Comparison of ENCODE assay signal across 26 cellular contexts in genomic region chr5:178640331-178641045, GRCh38. TPM values are rescaled to one million over a fixed set of nuclear protein-coding genes. Genes with fewer than 3 reads are reported as not detected.
DNase-seq lines count a peak whose midpoint lies in the region; ATAC-seq and TF ChIP-seq lines count a peak whose summit lies in the region.
"Had no signal": no experiment of that assay in that cellular context is flagged by ENCODE, and none has a peak within 500 bp of the region (broad histone marks: within the 10 kb centered on the region; RNA-seq: fewer than 3 reads in every experiment).

No MANE protein-coding gene starts in this region.

- intact Hi-C loops in MCF 10A (cut with micrococcal nuclease) (no loop called here), breast epithelium (cut with DNase I; ENCODE audit: low total_unique reads) (no loop called here), upper lobe of right lung (cut with DNase I) (no loop called here)
- intact Hi-C loops in CD8-positive, alpha-beta T cell (cut with DNase I, micrococcal nuclease): no loop called here

- H3K27ac Mint-ChIP-seq in MCF 10A (ENCODE audit: low read depth, unreplicated experiment): no peak overlapping the region
- H3K27ac Mint-ChIP-seq in CD8-positive, alpha-beta T cell: no peak overlapping the region
- H3K27ac Mint-ChIP-seq: H9 had no signal

- DNase-seq in MCF 10A (ENCODE audit: unreplicated experiment): peak; percentile 53
- no peak for DNase-seq in breast epithelium (ENCODE audit: low spot score in 2 of 2)
- no peak for DNase-seq in RWPE2 (ENCODE audit: low spot score)
- peak; percentile 40 for DNase-seq in iris pigment epithelial cell (ENCODE audit: low read depth)
- no peak for DNase-seq in upper lobe of right lung
- DNase-seq in CD8-positive, alpha-beta T cell: no peak
- DNase-seq in activated T-cell treated with anti-CD3 and anti-CD28 coated beads, Interleukin-2, amount 50 U/mL, for 48 hours: no peak
- DNase-seq: ACHN, BE2C, Calu3, DMS79 treated with DMSO at 0.1 percent for 48 hours, H9, KG1, NCI-H1092 treated with DMSO at 0.1 percent for 48 hours, NCI-H1436, NCI-H187, NCI-H2081 treated with DMSO at 0.1 percent for 48 hours, NCI-H2171, NCI-H226, NCI-H510A, NCI-H69, SK-N-SH had no signal

- CTCF ChIA-PET in MCF 10A (lab: Yijun Ruan, JAX): interaction anchor here (0.7 to 0.9 kb wide), 4 partner anchors 15 to 666 kb away, joined by 3 to 5 read pairs (median 4); no protein-coding TSS in a partner anchor
- CTCF ChIA-PET in CD8-positive, alpha-beta T cell (lab: Charles Lee): no interaction called here

- no peak overlapping the region for H3K4me3 Mint-ChIP-seq in MCF 10A (ENCODE audit: unreplicated experiment)
- H3K4me3 Mint-ChIP-seq in CD8-positive, alpha-beta T cell: no peak overlapping the region
- H3K4me3 Mint-ChIP-seq: CD14-positive monocyte, H9 had no signal

- peaks cover 49% of the 10 kb centered on the region for H3K4me1 Mint-ChIP-seq in MCF 10A (ENCODE audit: insufficient read depth, unreplicated experiment)
- no peaks in the 10 kb centered on the region for H3K4me1 Mint-ChIP-seq in CD8-positive, alpha-beta T cell (ENCODE audit: low read depth)

- H3K9me3 ChIP-seq in breast epithelium (no peaks in the 10 kb centered on the region), RWPE2 (ENCODE audit: severe bottlenecking) (no peaks in the 10 kb centered on the region), upper lobe of right lung (no peaks in the 10 kb centered on the region)
- no peaks in the 10 kb centered on the region for H3K9me3 ChIP-seq in CD8-positive, alpha-beta T cell (ENCODE audit: low read length)
- H3K9me3 ChIP-seq: BE2C, SK-N-SH had no signal

- no TSS peak for BruUV-seq in MCF 10A (replicated peaks; lab: Mats Ljungman, UMichigan)

- no peak overlapping the region for H3K4me3 ChIP-seq in breast epithelium
- no peak overlapping the region for H3K4me3 ChIP-seq in RWPE2 (ENCODE audit: severe bottlenecking)
- no peak overlapping the region for H3K4me3 ChIP-seq in upper lobe of right lung
- H3K4me3 ChIP-seq in CD8-positive, alpha-beta T cell (ENCODE audit: low read depth, low read length): no peak overlapping the region

- peaks cover 17% of the 10 kb centered on the region for H3K36me3 Mint-ChIP-seq in MCF 10A (ENCODE audit: insufficient read depth, unreplicated experiment)
- H3K36me3 Mint-ChIP-seq in CD8-positive, alpha-beta T cell: no peaks in the 10 kb centered on the region
- H3K36me3 Mint-ChIP-seq: CD14-positive monocyte had no signal

- H3K9me3 Mint-ChIP-seq in MCF 10A (ENCODE audit: unreplicated experiment): no peaks in the 10 kb centered on the region
- H3K9me3 Mint-ChIP-seq in CD8-positive, alpha-beta T cell: no peaks in the 10 kb centered on the region

- ATAC-seq in RWPE2 (ENCODE audit: low read depth): no peak
- no peak for ATAC-seq in upper lobe of right lung
- no peak for ATAC-seq in CD8-positive, alpha-beta T cell
- ATAC-seq in HG02798 (IDR thresholded peaks at IDR 0.05; ENCODE audit: poor library complexity, unreplicated experiment): no peak
- ATAC-seq: Panc1 had no signal

- no peaks in the 10 kb centered on the region for H3K27me3 Mint-ChIP-seq in MCF 10A (ENCODE audit: insufficient read depth, unreplicated experiment)
- peaks cover 7% of the 10 kb centered on the region for H3K27me3 Mint-ChIP-seq in CD8-positive, alpha-beta T cell (ENCODE audit: low read depth)

- TF ChIP-seq CTCF in MCF 10A (IDR thresholded peaks at IDR 0.05; ENCODE audit: unreplicated experiment) (no peak), breast epithelium (IDR thresholded peaks at IDR 0.05) (no peak), RWPE2 (IDR thresholded peaks at IDR 0.05; ENCODE audit: poor library complexity, severe bottlenecking) (no peak), upper lobe of right lung (IDR thresholded peaks at IDR 0.05) (no peak)
- no peak for TF ChIP-seq CTCF in CD8-positive, alpha-beta T cell (IDR thresholded peaks at IDR 0.05)

- H3K27ac ChIP-seq in breast epithelium (no peak overlapping the region), RWPE2 (ENCODE audit: poor library complexity, severe bottlenecking) (peak overlapping the region; percentile 89), upper lobe of right lung (no peak overlapping the region)
- H3K27ac ChIP-seq in CD8-positive, alpha-beta T cell (ENCODE audit: low read depth, low read length): no peak overlapping the region
- H3K27ac ChIP-seq: 22Rv1 had no signal

- H3K4me1 ChIP-seq in breast epithelium (peaks cover 0 to 5% of the 10 kb centered on the region in 2 donors), RWPE2 (ENCODE audit: insufficient read depth, poor library complexity, severe bottlenecking) (peaks cover 46% of the 10 kb centered on the region), upper lobe of right lung (no peaks in the 10 kb centered on the region)
- H3K4me1 ChIP-seq in CD8-positive, alpha-beta T cell (ENCODE audit: insufficient read depth, low read length): no peaks in the 10 kb centered on the region

- no peaks in the 10 kb centered on the region for H3K36me3 ChIP-seq in breast epithelium
- H3K36me3 ChIP-seq in RWPE2 (ENCODE audit: low read depth): no peaks in the 10 kb centered on the region
- no peaks in the 10 kb centered on the region for H3K36me3 ChIP-seq in upper lobe of right lung
- H3K36me3 ChIP-seq in CD8-positive, alpha-beta T cell (ENCODE audit: insufficient read depth, low read length): no peaks in the 10 kb centered on the region
- H3K36me3 ChIP-seq: BE2C had no signal

- POLR2A ChIA-PET in MCF 10A (lab: Yijun Ruan, JAX): interaction anchor here (0.6 to 2.5 kb wide), 6 partner anchors 10 to 15 kb away, joined by 3 to 9 read pairs (median 4); partner anchors contain the start of gene CLK4
- POLR2A ChIA-PET in CD8-positive, alpha-beta T cell (lab: Charles Lee): no interaction called here

- no peak for TF ChIP-seq POLR2A in breast epithelium (IDR thresholded peaks at IDR 0.05)

- H3K27me3 ChIP-seq in breast epithelium: no peaks in the 10 kb centered on the region
- H3K27me3 ChIP-seq in RWPE2 (ENCODE audit: insufficient read depth, poor library complexity, severe bottlenecking): no peaks in the 10 kb centered on the region
- H3K27me3 ChIP-seq in upper lobe of right lung: no peaks in the 10 kb centered on the region
- no peaks in the 10 kb centered on the region for H3K27me3 ChIP-seq in CD8-positive, alpha-beta T cell (ENCODE audit: insufficient read depth, low read length)
- H3K27me3 ChIP-seq: BE2C had no signal

RNA-seq across cellular contexts. Expression of gene CLK4, which starts 13.6 kb away (rescaled TPM):
- total RNA-seq in MCF 10A (2022) (49.3 and 51.7 TPM in 2 replicates), breast epithelium (10 to 100 TPM; 39.0 to 73.2 (median 43.3) TPM), upper lobe of right lung (35.4 TPM)
- 100 to 1,000 TPM; 104 to 106 TPM for total RNA-seq in CD8-positive, alpha-beta T cell

RNA-seq across cellular contexts. Expression of gene COL23A1, which starts 50.3 kb away (rescaled TPM):
- 0.10 TPM in 1 of 2 replicates, not detected in the other for total RNA-seq in MCF 10A (2022)
- 1 to 10 TPM in 2 of 3 donors, under 1 TPM in 1; 0.32 to 3.3 (median 2.6) TPM for total RNA-seq in breast epithelium
- total RNA-seq in upper lobe of right lung: 2.0 TPM
- not detected for total RNA-seq in CD8-positive, alpha-beta T cell
- total RNA-seq: Calu3 had no signal

Comparison
In these comparisons a context has a peak if more than half of its experiments do, and no peak if none do; other contexts are left out.
1. DNase-seq: peak in MCF 10A (single experiment) and iris pigment epithelial cell (single experiment); none in breast epithelium (0 of 2), RWPE2 (single experiment), upper lobe of right lung (single experiment), CD8-positive, alpha-beta T cell (0 of 7) and activated T-cell treated with anti-CD3 and anti-CD28 coated beads, Interleukin-2, amount 50 U/mL, for 48 hours (0 of 2).